Comparison of ENCODE assay signal across 20 cellular contexts in genomic region chr20:59819496-59820203, GRCh38.
DNase-seq lines count a peak whose midpoint lies in the region; TF ChIP-seq lines count a peak whose summit lies in the region.
"Had no signal": no experiment of that assay in that cellular context is flagged by ENCODE, and none has a peak within 500 bp of the region (broad histone marks: within the 10 kb centered on the region; RNA-seq: fewer than 3 reads in every experiment).

No MANE protein-coding gene starts in this region.

- no peak overlapping the region for H3K4me3 Mint-ChIP-seq in activated CD4-positive, alpha-beta T cell treated with anti-CD3 and anti-CD28 coated beads, Interleukin-2, amount 10 ng/mL, durations not matched to agents 7 days and 5 days
- no peak overlapping the region for H3K4me3 Mint-ChIP-seq in endothelial cell (ENCODE audit: unreplicated experiment)
- H3K4me3 Mint-ChIP-seq in osteocyte (ENCODE audit: unreplicated experiment): no peak overlapping the region
- H3K4me3 Mint-ChIP-seq: activated naive CD8-positive, alpha-beta T cell treated with anti-CD3 and anti-CD28 coated beads for 36 hours; activated T-helper 17 cell treated with anti-CD3 and anti-CD28 coated beads, Interleukin-2, amount 50 U/mL, for 72 hours; HFFc6; T-cell had no signal

- POLR2A ChIA-PET in activated CD4-positive, alpha-beta T cell treated with anti-CD3 and anti-CD28 coated beads, Interleukin-2, amount 10 ng/mL, durations not matched to agents 7 days and 5 days (lab: Charles Lee): no interaction called here

- no peak for TF ChIP-seq POLR2A in Peyer's patch (IDR thresholded peaks at IDR 0.05)

- no peaks in the 10 kb centered on the region for H3K27me3 ChIP-seq in Peyer's patch
- H3K27me3 ChIP-seq: transverse colon had no signal

- no peaks in the 10 kb centered on the region for H3K9me3 Mint-ChIP-seq in activated CD4-positive, alpha-beta T cell treated with anti-CD3 and anti-CD28 coated beads, Interleukin-2, amount 10 ng/mL, durations not matched to agents 7 days and 5 days
- H3K9me3 Mint-ChIP-seq in endothelial cell (ENCODE audit: unreplicated experiment) (no peaks in the 10 kb centered on the region), osteocyte (ENCODE audit: unreplicated experiment) (no peaks in the 10 kb centered on the region)
- H3K9me3 Mint-ChIP-seq: activated naive CD8-positive, alpha-beta T cell treated with anti-CD3 and anti-CD28 coated beads for 36 hours; activated T-helper 17 cell treated with anti-CD3 and anti-CD28 coated beads, Interleukin-2, amount 50 U/mL, for 72 hours; T-cell had no signal

- CTCF ChIA-PET in activated CD4-positive, alpha-beta T cell treated with anti-CD3 and anti-CD28 coated beads, Interleukin-2, amount 10 ng/mL, durations not matched to agents 7 days and 5 days (lab: Charles Lee): interaction anchor here (0.6 kb wide), 2 partner anchors 20 kb away, joined by 3 read pairs; no protein-coding TSS in a partner anchor

- no peaks in the 10 kb centered on the region for H3K27me3 Mint-ChIP-seq in activated CD4-positive, alpha-beta T cell treated with anti-CD3 and anti-CD28 coated beads, Interleukin-2, amount 10 ng/mL, durations not matched to agents 7 days and 5 days
- peaks cover 2% of the 10 kb centered on the region for H3K27me3 Mint-ChIP-seq in endothelial cell (ENCODE audit: unreplicated experiment)
- no peaks in the 10 kb centered on the region for H3K27me3 Mint-ChIP-seq in osteocyte (ENCODE audit: unreplicated experiment)

- peaks cover 0 to 20% (median 0%) of the 10 kb centered on the region in 4 donors for H3K4me1 ChIP-seq in Peyer's patch
- H3K4me1 ChIP-seq: transverse colon had no signal

- H3K27ac Mint-ChIP-seq in activated CD4-positive, alpha-beta T cell treated with anti-CD3 and anti-CD28 coated beads, Interleukin-2, amount 10 ng/mL, durations not matched to agents 7 days and 5 days: no peak overlapping the region
- H3K27ac Mint-ChIP-seq in endothelial cell (ENCODE audit: unreplicated experiment): no peak overlapping the region
- H3K27ac Mint-ChIP-seq in osteocyte (ENCODE audit: unreplicated experiment): no peak overlapping the region
- H3K27ac Mint-ChIP-seq: activated naive CD8-positive, alpha-beta T cell treated with anti-CD3 and anti-CD28 coated beads for 36 hours; activated T-helper 17 cell treated with anti-CD3 and anti-CD28 coated beads, Interleukin-2, amount 50 U/mL, for 72 hours; HFFc6; T-cell had no signal

- H3K4me1 Mint-ChIP-seq in activated CD4-positive, alpha-beta T cell treated with anti-CD3 and anti-CD28 coated beads, Interleukin-2, amount 10 ng/mL, durations not matched to agents 7 days and 5 days: no peaks in the 10 kb centered on the region
- H3K4me1 Mint-ChIP-seq in endothelial cell (ENCODE audit: unreplicated experiment): peaks cover 18% of the 10 kb centered on the region
- H3K4me1 Mint-ChIP-seq in osteocyte (ENCODE audit: unreplicated experiment): no peaks in the 10 kb centered on the region
- H3K4me1 Mint-ChIP-seq: activated naive CD8-positive, alpha-beta T cell treated with anti-CD3 and anti-CD28 coated beads for 36 hours; activated T-helper 17 cell treated with anti-CD3 and anti-CD28 coated beads, Interleukin-2, amount 50 U/mL, for 72 hours; T-cell had no signal

- no peak overlapping the region for H3K27ac ChIP-seq in Peyer's patch
- H3K27ac ChIP-seq: transverse colon had no signal

- no peaks in the 10 kb centered on the region for H3K36me3 Mint-ChIP-seq in activated CD4-positive, alpha-beta T cell treated with anti-CD3 and anti-CD28 coated beads, Interleukin-2, amount 10 ng/mL, durations not matched to agents 7 days and 5 days (ENCODE audit: low read depth)
- H3K36me3 Mint-ChIP-seq in endothelial cell (ENCODE audit: low read depth, unreplicated experiment): no peaks in the 10 kb centered on the region
- no peaks in the 10 kb centered on the region for H3K36me3 Mint-ChIP-seq in osteocyte (ENCODE audit: unreplicated experiment)
- H3K36me3 Mint-ChIP-seq: activated naive CD8-positive, alpha-beta T cell treated with anti-CD3 and anti-CD28 coated beads for 36 hours; T-cell had no signal

- peak; percentile 3 for DNase-seq in activated CD4-positive, alpha-beta T cell treated with anti-CD3 and anti-CD28 coated beads, Interleukin-2, amount 10 ng/mL, durations not matched to agents 7 days and 5 days
- DNase-seq in activated CD4-positive, alpha-beta T cell treated with anti-CD3 and anti-CD28 coated beads for 4 hours: no peak
- DNase-seq in Peyer's patch: peak in 2 of 3 donors; percentile 14 to 43
- DNase-seq in endothelial cell (ENCODE audit: low spot score): no peak
- peak; percentile 53 for DNase-seq in osteocyte (ENCODE audit: extremely low spot score, unreplicated experiment)
- no peak for DNase-seq in AML-193 (lab: John Stamatoyannopoulos, UW)
- no peak for DNase-seq in NCI-H69 (lab: John Stamatoyannopoulos, UW)
- DNase-seq in NCI-H748 (lab: John Stamatoyannopoulos, UW; ENCODE audit: unreplicated experiment): no peak
- DNase-seq: activated CD4-positive, CD25-positive, alpha-beta regulatory T cell treated with anti-CD3 and anti-CD28 coated beads, Interleukin-2, amount 50 U/mL, for 72 hours; activated naive CD8-positive, alpha-beta T cell treated with anti-CD3 and anti-CD28 coated beads for 36 hours; HFFc6; Kasumi-1; NCI-H2227 treated with DMSO at 0.1 percent for 48 hours; OCI-M1; stimulated activated CD4-positive, alpha-beta T cell treated with anti-CD3 and anti-CD28 coated beads, Interleukin-4, amount 100 ng/mL, for 1 hour; stimulated activated naive CD4-positive, alpha-beta T cell; transverse colon had no signal

- no peak overlapping the region for H3K4me3 ChIP-seq in Peyer's patch
- H3K4me3 ChIP-seq: GM12878, transverse colon had no signal

- H3K36me3 ChIP-seq in Peyer's patch: no peaks in the 10 kb centered on the region
- H3K36me3 ChIP-seq: transverse colon had no signal

- no peak for TF ChIP-seq CTCF in Peyer's patch (IDR thresholded peaks at IDR 0.05)
- peak; percentile 27 for TF ChIP-seq CTCF in endothelial cell (IDR thresholded peaks at IDR 0.05; ENCODE audit: unreplicated experiment)
- TF ChIP-seq CTCF in osteocyte (IDR thresholded peaks at IDR 0.05): no peak

- no peaks in the 10 kb centered on the region for H3K9me3 ChIP-seq in Peyer's patch
- H3K9me3 ChIP-seq: transverse colon had no signal

Comparison
In these comparisons a context has a peak if more than half of its experiments do, and no peak if none do; other contexts are left out.
1. DNase-seq: peak in activated CD4-positive, alpha-beta T cell treated with anti-CD3 and anti-CD28 coated beads, Interleukin-2, amount 10 ng/mL, durations not matched to agents 7 days and 5 days (single experiment), Peyer's patch (2 of 3) and osteocyte (single experiment); none in activated CD4-positive, alpha-beta T cell treated with anti-CD3 and anti-CD28 coated beads for 4 hours (0 of 2), endothelial cell (single experiment), AML-193 (0 of 2), NCI-H69 (single experiment) and NCI-H748 (single experiment).